ENCODE assay signal across 8 cellular contexts in the genomic region with DNA sequence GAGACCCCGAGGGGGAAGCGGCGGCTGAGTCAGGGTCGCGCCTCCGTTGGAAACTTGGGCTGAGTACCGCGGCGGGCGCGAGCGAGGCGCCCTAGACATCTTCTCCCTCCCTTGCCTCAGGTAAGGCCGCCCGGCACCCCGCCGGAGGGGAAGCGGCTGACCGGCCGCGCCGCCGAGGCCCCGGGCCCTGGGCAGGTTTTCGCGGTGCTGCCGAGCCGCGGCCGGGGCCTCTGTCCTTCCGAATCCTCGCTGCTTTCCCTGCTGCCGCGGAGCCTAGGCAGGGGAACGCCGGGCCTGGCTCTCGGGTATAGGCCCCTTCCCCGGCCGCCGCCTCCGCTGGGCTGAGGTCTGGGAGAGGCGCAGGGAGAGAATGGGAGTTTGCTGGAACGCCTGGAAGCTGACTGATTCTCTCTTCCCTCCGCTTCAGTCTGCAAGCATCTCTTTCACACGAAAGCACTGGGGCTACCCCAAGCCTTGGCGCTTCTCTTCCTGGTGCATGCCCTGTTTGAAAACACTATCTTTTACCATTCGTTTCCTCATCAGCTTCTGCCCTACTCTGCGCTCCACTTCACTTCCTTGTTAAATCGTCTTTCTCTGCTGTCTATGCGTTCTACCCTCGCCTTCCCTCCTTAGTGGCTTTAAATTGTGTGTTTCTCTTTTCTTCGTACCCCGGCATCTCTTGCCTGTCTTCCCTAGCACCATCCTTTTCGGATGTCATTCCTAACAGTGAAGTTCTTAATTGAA. TPM values are rescaled to one million over a fixed set of nuclear protein-coding genes. Genes with fewer than 3 reads are reported as not detected.
DNase-seq lines count a peak whose midpoint lies in the region; ATAC-seq and TF ChIP-seq lines count a peak whose summit lies in the region.

No MANE protein-coding gene starts in this region.

- POLR2A ChIA-PET in HCT116 (lab: Charles Lee): no interaction called here

- peaks cover 7 to 63% of the 10 kb centered on the region in 2 experiments for H3K4me1 ChIP-seq in HCT116 (ENCODE audit: control insufficient read depth in 1 of 2, insufficient read depth in 2 of 2, low read length in 2 of 2)
- H3K4me1 ChIP-seq in lung (ENCODE audit: control insufficient read depth in 2 of 2, insufficient read depth in 2 of 2, low read length in 2 of 2): peaks cover 2 to 4% of the 10 kb centered on the region in 2 donors

- WGBS in lung, 2 donors: 0 to 1% methylated on average over 41 to 54 of the region's 54 CpGs

- H3K4me1 Mint-ChIP-seq in activated CD4-positive, alpha-beta T cell treated with anti-CD3 and anti-CD28 coated beads, Interleukin-2, amount 10 ng/mL, durations not matched to agents 24 days and 14 days: peaks cover 30% of the 10 kb centered on the region
- peaks cover 39% of the 10 kb centered on the region for H3K4me1 Mint-ChIP-seq in stimulated activated memory B cell treated with anti-CD40 and anti-IgM and Interleukin-4, amounts not matched to agents 10 μg/mL and 1 μg/mL and 100 μg/mL, for 72 hours

- TF ChIP-seq CTCF in HCT116 (IDR thresholded peaks at IDR 0.05 in 2 of 3, conservative IDR thresholded peaks at IDR 0.05 in 1 of 3; ENCODE audit: borderline replicate concordance in 1 of 3, insufficient read depth in 1 of 3, low read depth in 2 of 3, low read length in 2 of 3): no peak
- TF ChIP-seq CTCF in lung (IDR thresholded peaks at IDR 0.05; ENCODE audit: control extremely low read depth, extremely low read depth): no peak

- H3K9me3 ChIP-seq in HCT116 (ENCODE audit: control insufficient read depth in 1 of 2, insufficient read depth in 1 of 2, low read depth in 1 of 2, low read length in 2 of 2) (no peaks in the 10 kb centered on the region), lung (ENCODE audit: control insufficient read depth in 2 of 2, insufficient read depth in 1 of 2, low read length in 1 of 2) (peaks cover 0 to 2% of the 10 kb centered on the region in 2 donors)

- CTCF ChIA-PET in HCT116 (lab: Charles Lee): no interaction called here

- H3K27ac Mint-ChIP-seq in activated CD4-positive, alpha-beta T cell treated with anti-CD3 and anti-CD28 coated beads, Interleukin-2, amount 10 ng/mL, durations not matched to agents 24 days and 14 days: peak overlapping the region; percentile 99
- H3K27ac Mint-ChIP-seq in stimulated activated memory B cell treated with anti-CD40 and anti-IgM and Interleukin-4, amounts not matched to agents 10 μg/mL and 1 μg/mL and 100 μg/mL, for 72 hours: peak overlapping the region; percentile 95

- H3K4me3 ChIP-seq in HCT116 (replicated peaks in 1 of 2; ENCODE audit: low read depth in 1 of 2, low read length in 2 of 2) (peak overlapping the region; percentile 78 to 86), lung (peak overlapping the region; percentile 76)

- peaks cover 52% of the 10 kb centered on the region for H3K79me2 ChIP-seq in HCT116 (ENCODE audit: insufficient read depth, low read length)

- TF ChIP-seq RAD21 in HCT116 (IDR thresholded peaks at IDR 0.05; ENCODE audit: low read depth): no peak

- peak overlapping the region; percentile 94 for H3K4me3 Mint-ChIP-seq in activated CD4-positive, alpha-beta T cell treated with anti-CD3 and anti-CD28 coated beads, Interleukin-2, amount 10 ng/mL, durations not matched to agents 24 days and 14 days
- peak overlapping the region; percentile 100 for H3K4me3 Mint-ChIP-seq in stimulated activated memory B cell treated with anti-CD40 and anti-IgM and Interleukin-4, amounts not matched to agents 10 μg/mL and 1 μg/mL and 100 μg/mL, for 72 hours

- H3K9me2 ChIP-seq in HCT116 (ENCODE audit: insufficient read depth): no peaks in the 10 kb centered on the region

- H3K27me3 Mint-ChIP-seq in activated CD4-positive, alpha-beta T cell treated with anti-CD3 and anti-CD28 coated beads, Interleukin-2, amount 10 ng/mL, durations not matched to agents 24 days and 14 days: no peaks in the 10 kb centered on the region
- H3K27me3 Mint-ChIP-seq in stimulated activated memory B cell treated with anti-CD40 and anti-IgM and Interleukin-4, amounts not matched to agents 10 μg/mL and 1 μg/mL and 100 μg/mL, for 72 hours: no peaks in the 10 kb centered on the region

- H3K36me3 Mint-ChIP-seq in activated CD4-positive, alpha-beta T cell treated with anti-CD3 and anti-CD28 coated beads, Interleukin-2, amount 10 ng/mL, durations not matched to agents 24 days and 14 days (ENCODE audit: low read depth): peaks cover 20% of the 10 kb centered on the region
- no peaks in the 10 kb centered on the region for H3K36me3 Mint-ChIP-seq in stimulated activated memory B cell treated with anti-CD40 and anti-IgM and Interleukin-4, amounts not matched to agents 10 μg/mL and 1 μg/mL and 100 μg/mL, for 72 hours

- DNase-seq in GF-D8 (lab: John Stamatoyannopoulos, UW) (peak; percentile 52), HCT116 (ENCODE audit: low read depth, low spot score) (no peak), NCI-H2081 treated with DMSO at 0.1 percent for 48 hours (lab: John Stamatoyannopoulos, UW) (peak; percentile 44), lung (ENCODE audit: low spot score) (peak; percentile 43), amniotic stem cell (lab: John Stamatoyannopoulos, UW) (no peak)
- peak; percentile 86 for DNase-seq in activated CD4-positive, alpha-beta T cell treated with anti-CD3 and anti-CD28 coated beads, Interleukin-2, amount 10 ng/mL, durations not matched to agents 24 days and 14 days
- DNase-seq in effector CD8-positive, alpha-beta T cell (lab: John Stamatoyannopoulos, UW): peak; percentile 20

- H2AFZ ChIP-seq in HCT116 (ENCODE audit: low read depth, low read length, poor library complexity, severe bottlenecking): no peak overlapping the region

- RAD21 ChIA-PET in HCT116 (lab: Charles Lee; ENCODE audit: low non-redundant PET in 1 of 2, low total read pairs in 2 of 2, uncharacterized antibody in 2 of 2, unreplicated experiment in 2 of 2): no interaction called here

- no peak for TF ChIP-seq POLR2A in HCT116 (IDR thresholded peaks at IDR 0.05; ENCODE audit: borderline replicate concordance, extremely low read depth, insufficient read depth, insufficient read length)

- H3K27me3 ChIP-seq in HCT116 (ENCODE audit: insufficient read depth, low read length) (no peaks in the 10 kb centered on the region), lung (ENCODE audit: control insufficient read depth, insufficient read depth) (no peaks in the 10 kb centered on the region)

- H3K27ac ChIP-seq in HCT116 (ENCODE audit: low read depth, low read length) (peak overlapping the region; percentile 70), lung (ENCODE audit: low read depth in 1 of 2, low read length in 1 of 2) (peak overlapping the region; percentile 91 to 94)

- peak overlapping the region; percentile 87 for H3K9ac ChIP-seq in HCT116 (ENCODE audit: low read length)

- intact Hi-C loops in HCT116 (cut with micrococcal nuclease): no loop called here
- intact Hi-C loops in activated CD4-positive, alpha-beta T cell treated with anti-CD3 and anti-CD28 coated beads, Interleukin-2, amount 10 ng/mL, durations not matched to agents 24 days and 14 days (cut with micrococcal nuclease): loop anchor here (1.0 to 5.0 kb wide), 4 partner anchors 22 to 82 kb away; no protein-coding TSS in a partner anchor

- peak overlapping the region; percentile 93 for H3K4me2 ChIP-seq in HCT116 (ENCODE audit: low read length)

- H3K36me3 ChIP-seq in HCT116 (ENCODE audit: control insufficient read depth in 1 of 2, insufficient read depth in 2 of 2, low read length in 2 of 2) (no peaks in the 10 kb centered on the region), lung (ENCODE audit: control insufficient read depth in 2 of 2, insufficient read depth in 2 of 2, low read length in 2 of 2) (no peaks in the 10 kb centered on the region)

- H4K20me1 ChIP-seq in HCT116 (ENCODE audit: insufficient read depth): 0 out of 2 replicates have a peak, but pooled peaks cover 6% of the 10 kb centered on the region

- BruUV-seq in HCT116 (replicated peaks; lab: Mats Ljungman, UMichigan): no TSS peak

- ATAC-seq in HCT116: no peak
- no peak for ATAC-seq in lung (ENCODE audit: insufficient read depth, low FRiP score)
- ATAC-seq in stimulated activated memory B cell treated with anti-CD40 and anti-IgM and Interleukin-4, amounts not matched to agents 10 μg/mL and 1 μg/mL and 100 μg/mL, for 72 hours: peak; percentile 22

- peaks cover 5% of the 10 kb centered on the region for H3K9me3 Mint-ChIP-seq in activated CD4-positive, alpha-beta T cell treated with anti-CD3 and anti-CD28 coated beads, Interleukin-2, amount 10 ng/mL, durations not matched to agents 24 days and 14 days
- H3K9me3 Mint-ChIP-seq in stimulated activated memory B cell treated with anti-CD40 and anti-IgM and Interleukin-4, amounts not matched to agents 10 μg/mL and 1 μg/mL and 100 μg/mL, for 72 hours: no peaks in the 10 kb centered on the region

TF ChIP-seq in HCT116, 20 proteins besides CTCF, POLR2A, EP300 and RAD21:
- no peak; the same call in 1 of the 2 replicates for TF ChIP-seq SIN3A (IDR thresholded peaks at IDR 0.05; ENCODE audit: low read depth)
- TF ChIP-seq ZFX (IDR thresholded peaks at IDR 0.05): peak; percentile 93

RNA-seq across cellular contexts. Expression of a gene that starts 0.7 kb away (rescaled TPM):
- 36.9 TPM for total RNA-seq in HCT116 (2021; ENCODE audit: unreplicated experiment)
- polyA plus RNA-seq in HCT116 (2012): 23.7 and 24.8 TPM in 2 replicates
- total RNA-seq in activated CD4-positive, alpha-beta T cell treated with anti-CD3 and anti-CD28 coated beads, Interleukin-2, amount 10 ng/mL, durations not matched to agents 24 days and 14 days: 38.9 and 42.0 TPM in 2 replicates
- 10 to 100 TPM; 35.7 to 66.2 TPM for total RNA-seq in lung
- 10 to 100 TPM; 18.2 to 23.5 TPM for polyA plus RNA-seq in lung

Comparison
In these comparisons a context has a peak if more than half of its experiments do, and no peak if none do; other contexts are left out.
1. DNase-seq: peak in GF-D8 (single experiment), NCI-H2081 treated with DMSO at 0.1 percent for 48 hours (single experiment), activated CD4-positive, alpha-beta T cell treated with anti-CD3 and anti-CD28 coated beads, Interleukin-2, amount 10 ng/mL, durations not matched to agents 24 days and 14 days (single experiment), effector CD8-positive, alpha-beta T cell (single experiment) and lung (single experiment); none in HCT116 (single experiment) and amniotic stem cell (single experiment).